ENCODE assay signal across 1 cellular context in genomic region chr21:17519208-17519738, GRCh38.
TF ChIP-seq lines count a peak whose summit lies in the region.

No MANE protein-coding gene starts in this region.

TF ChIP-seq in H1, 55 proteins besides CTCF, POLR2A, EP300 and RAD21 (continued from another document):
- no peak for TF ChIP-seq TAF1 (IDR thresholded peaks at IDR 0.05; ENCODE audit: low read depth, low read length)
